In the genomic region with DNA sequence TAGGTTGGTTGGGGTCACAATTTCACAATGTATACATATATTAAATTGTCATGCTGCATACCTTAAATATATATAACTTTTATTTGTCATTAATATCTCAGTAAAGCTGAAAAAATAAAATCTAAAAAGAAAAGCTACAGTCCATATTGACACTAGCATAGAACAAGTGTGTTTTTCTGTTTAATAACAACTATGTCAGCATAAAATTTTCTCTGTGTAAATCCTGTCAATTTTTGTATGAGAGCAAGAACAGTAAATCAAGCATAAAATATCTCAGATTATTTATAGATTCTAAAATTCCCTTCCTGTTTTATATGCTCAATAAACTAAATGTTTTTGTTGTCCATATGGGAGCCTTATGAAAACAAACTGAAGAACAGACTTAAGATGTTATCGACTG, we compare ENCODE assay signal across 36 cellular contexts.
"Had no signal": no experiment of that assay in that cellular context is flagged by ENCODE, and none has a peak within 500 bp of the region (broad histone marks: within the 10 kb centered on the region; RNA-seq: fewer than 3 reads in every experiment).

No MANE protein-coding gene starts in this region.

- H3K27ac ChIP-seq: ascending aorta, cardiac muscle cell, VCaP had no signal

- H3K27me3 Mint-ChIP-seq: activated B cell treated with CpG ODN at 0.5 μM for 24 hours; activated CD4-positive, alpha-beta memory T cell treated with anti-CD3 and anti-CD28 coated beads, Interleukin-2, amount 10 ng/mL, durations not matched to agents 7 days and 5 days; activated CD4-positive, alpha-beta T cell treated with anti-CD3 and anti-CD28 coated beads, Interleukin-2, amount 10 ng/mL, durations not matched to agents 7 days and 5 days; activated CD8-positive, alpha-beta memory T cell treated with anti-CD3 and anti-CD28 coated beads, Interleukin-2, amount 10 ng/mL, durations not matched to agents 7 days and 5 days; activated naive CD4-positive, alpha-beta T cell treated with anti-CD3 and anti-CD28 coated beads, Interleukin-2, amount 10 ng/mL, durations not matched to agents 7 days and 5 days; activated naive CD4-positive, alpha-beta T cell treated with anti-CD3 and anti-CD28 coated beads, Interleukin-2, amount 50 U/mL, for 24 hours; activated naive CD8-positive, alpha-beta T cell; activated naive CD8-positive, alpha-beta T cell treated with anti-CD3 and anti-CD28 coated beads, Interleukin-2, amount 10 ng/mL, durations not matched to agents 7 days and 5 days; activated naive CD8-positive, alpha-beta T cell treated with anti-CD3 and anti-CD28 coated beads, Interleukin-2, amount 50 U/mL, for 24 hours; activated T-cell treated with anti-CD3 and anti-CD28 coated beads, Interleukin-2, amount 50 U/mL, for 24 hours; brain; central memory CD8-positive, alpha-beta T cell had no signal

- H3K4me3 Mint-ChIP-seq: activated B cell treated with CpG ODN at 0.5 μM for 24 hours; activated CD4-positive, alpha-beta memory T cell treated with anti-CD3 and anti-CD28 coated beads, Interleukin-2, amount 10 ng/mL, durations not matched to agents 7 days and 5 days; activated CD4-positive, alpha-beta T cell treated with anti-CD3 and anti-CD28 coated beads, Interleukin-2, amount 10 ng/mL, durations not matched to agents 7 days and 5 days; activated CD8-positive, alpha-beta memory T cell treated with anti-CD3 and anti-CD28 coated beads, Interleukin-2, amount 10 ng/mL, durations not matched to agents 7 days and 5 days; activated CD8-positive, alpha-beta T cell treated with anti-CD3 and anti-CD28 coated beads, Interleukin-2, amount 10 ng/mL, durations not matched to agents 7 days and 5 days; activated naive CD4-positive, alpha-beta T cell treated with anti-CD3 and anti-CD28 coated beads, Interleukin-2, amount 10 ng/mL, durations not matched to agents 7 days and 5 days; activated naive CD4-positive, alpha-beta T cell treated with anti-CD3 and anti-CD28 coated beads, Interleukin-2, amount 50 U/mL, for 24 hours; activated naive CD8-positive, alpha-beta T cell; activated naive CD8-positive, alpha-beta T cell treated with anti-CD3 and anti-CD28 coated beads, Interleukin-2, amount 10 ng/mL, durations not matched to agents 7 days and 5 days; activated naive CD8-positive, alpha-beta T cell treated with anti-CD3 and anti-CD28 coated beads, Interleukin-2, amount 50 U/mL, for 24 hours; activated T-cell treated with anti-CD3 and anti-CD28 coated beads, Interleukin-2, amount 50 U/mL, for 24 hours; brain; central memory CD8-positive, alpha-beta T cell; T-helper 1 cell treated with Interleukin-12 subunit alpha and Interleukin-12 subunit beta and Interleukin-4 antibody, amounts not matched to agents 30 μg/mL and 1 μg/mL, for 36 hours; T-helper 2 cell treated with Interferon-gamma antibody and Interleukin-4, amounts not matched to agents 5 μg/mL and 100 μg/mL, for 36 hours had no signal

- H3K4me1 ChIP-seq: ascending aorta had no signal

- H3K36me3 ChIP-seq: ascending aorta, cardiac muscle cell had no signal

- FAIRE-seq: bronchial epithelial cell had no signal

- H3K9me3 ChIP-seq: ascending aorta had no signal

- ATAC-seq: activated CD8-positive, alpha-beta memory T cell treated with anti-CD3 and anti-CD28 coated beads, Interleukin-2, amount 10 ng/mL, durations not matched to agents 7 days and 5 days; activated CD8-positive, alpha-beta T cell treated with anti-CD3 and anti-CD28 coated beads, Interleukin-2, amount 10 ng/mL, durations not matched to agents 7 days and 5 days; activated naive CD8-positive, alpha-beta T cell treated with anti-CD3 and anti-CD28 coated beads, Interleukin-2, amount 50 U/mL, for 24 hours had no signal

- H3K4me3 ChIP-seq: ascending aorta, cardiac muscle cell had no signal

- H3K27me3 ChIP-seq: ascending aorta, cardiac muscle cell had no signal

- H3K9me3 Mint-ChIP-seq: activated CD4-positive, alpha-beta memory T cell treated with anti-CD3 and anti-CD28 coated beads, Interleukin-2, amount 10 ng/mL, durations not matched to agents 7 days and 5 days; activated CD4-positive, alpha-beta T cell treated with anti-CD3 and anti-CD28 coated beads, Interleukin-2, amount 10 ng/mL, durations not matched to agents 7 days and 5 days; activated naive CD8-positive, alpha-beta T cell treated with anti-CD3 and anti-CD28 coated beads, Interleukin-2, amount 10 ng/mL, durations not matched to agents 7 days and 5 days; activated T-helper 2 cell treated with anti-CD3 and anti-CD28 coated beads, Interferon-gamma antibody, Interleukin-2, Interleukin-4, amounts not matched to agents 10 μg/mL and 5 μg/mL and 100 μg/mL, durations not matched to agents 14 hours and 24 hours and 36 hours; T-helper 1 cell treated with Interleukin-12 subunit alpha and Interleukin-12 subunit beta and Interleukin-4 antibody, amounts not matched to agents 30 μg/mL and 1 μg/mL, for 36 hours had no signal

- H3K27ac Mint-ChIP-seq: activated B cell treated with CpG ODN at 0.5 μM for 24 hours; activated CD4-positive, alpha-beta memory T cell treated with anti-CD3 and anti-CD28 coated beads, Interleukin-2, amount 10 ng/mL, durations not matched to agents 7 days and 5 days; activated CD4-positive, alpha-beta T cell treated with anti-CD3 and anti-CD28 coated beads, Interleukin-2, amount 10 ng/mL, durations not matched to agents 7 days and 5 days; activated CD8-positive, alpha-beta memory T cell treated with anti-CD3 and anti-CD28 coated beads, Interleukin-2, amount 10 ng/mL, durations not matched to agents 7 days and 5 days; activated CD8-positive, alpha-beta T cell treated with anti-CD3 and anti-CD28 coated beads, Interleukin-2, amount 10 ng/mL, durations not matched to agents 7 days and 5 days; activated naive CD4-positive, alpha-beta T cell treated with anti-CD3 and anti-CD28 coated beads, Interleukin-2, amount 10 ng/mL, durations not matched to agents 7 days and 5 days; activated naive CD4-positive, alpha-beta T cell treated with anti-CD3 and anti-CD28 coated beads, Interleukin-2, amount 50 U/mL, for 24 hours; activated naive CD8-positive, alpha-beta T cell; activated naive CD8-positive, alpha-beta T cell treated with anti-CD3 and anti-CD28 coated beads, Interleukin-2, amount 10 ng/mL, durations not matched to agents 7 days and 5 days; activated naive CD8-positive, alpha-beta T cell treated with anti-CD3 and anti-CD28 coated beads, Interleukin-2, amount 50 U/mL, for 24 hours; activated T-cell treated with anti-CD3 and anti-CD28 coated beads, Interleukin-2, amount 50 U/mL, for 24 hours; activated T-helper 2 cell treated with anti-CD3 and anti-CD28 coated beads, Interferon-gamma antibody, Interleukin-2, Interleukin-4, amounts not matched to agents 10 μg/mL and 5 μg/mL and 100 μg/mL, durations not matched to agents 14 hours and 24 hours and 36 hours; brain; T-helper 1 cell treated with Interleukin-12 subunit alpha and Interleukin-12 subunit beta and Interleukin-4 antibody, amounts not matched to agents 30 μg/mL and 1 μg/mL, for 36 hours; T-helper 2 cell treated with Interferon-gamma antibody and Interleukin-4, amounts not matched to agents 5 μg/mL and 100 μg/mL, for 36 hours had no signal

- DNase-seq: activated B cell treated with CpG ODN at 0.5 μM for 24 hours; activated CD4-positive, alpha-beta memory T cell treated with anti-CD3 and anti-CD28 coated beads, Interleukin-2, amount 10 ng/mL, durations not matched to agents 7 days and 5 days; activated CD4-positive, alpha-beta T cell treated with anti-CD3 and anti-CD28 coated beads for 4 hours; activated CD4-positive, alpha-beta T cell treated with anti-CD3 and anti-CD28 coated beads, Interleukin-2, amount 10 ng/mL, durations not matched to agents 7 days and 5 days; activated CD4-positive, alpha-beta T cell treated with anti-CD3 and anti-CD28 coated beads, Interleukin-2, amount 50 U/mL, for 48 hours; activated CD4-positive, CD25-positive, alpha-beta regulatory T cell treated with anti-CD3 and anti-CD28 coated beads, Interleukin-2, amount 50 U/mL, for 72 hours; activated CD8-positive, alpha-beta memory T cell treated with anti-CD3 and anti-CD28 coated beads for 24 hours; activated CD8-positive, alpha-beta memory T cell treated with anti-CD3 and anti-CD28 coated beads, Interleukin-2, amount 10 ng/mL, durations not matched to agents 7 days and 5 days; activated CD8-positive, alpha-beta memory T cell treated with anti-CD3 and anti-CD28 coated beads, Interleukin-2, amount 50 U/mL, for 48 hours; activated CD8-positive, alpha-beta T cell treated with anti-CD3 and anti-CD28 coated beads, Interleukin-2, amount 10 ng/mL, durations not matched to agents 7 days and 5 days; activated effector memory CD4-positive, alpha-beta T cell treated with Interleukin-2 at 50 U/mL for 16 hours; activated gamma-delta T cell; activated naive CD4-positive, alpha-beta T cell treated with anti-CD3 and anti-CD28 coated beads, Interleukin-2, amount 10 ng/mL, durations not matched to agents 7 days and 5 days; activated naive CD4-positive, alpha-beta T cell treated with Interleukin-2 at 50 U/mL for 16 hours; activated naive CD8-positive, alpha-beta T cell treated with anti-CD3 and anti-CD28 coated beads, Interleukin-2, amount 10 ng/mL, durations not matched to agents 7 days and 5 days; activated naive CD8-positive, alpha-beta T cell treated with anti-CD3 and anti-CD28 coated beads, Interleukin-2, amount 50 U/mL, for 24 hours; activated T-cell treated with anti-CD3 and anti-CD28 coated beads, Interleukin-2, amount 50 U/mL, for 24 hours; activated T-cell treated with anti-CD3 and anti-CD28 coated beads, Interleukin-2, amount 50 U/mL, for 48 hours; amygdala; anterior cingulate cortex; caudate nucleus; cerebellar nuclear complex; T-helper 1 cell; T-helper 2 cell; T-helper 9 cell had no signal

- H3K4me1 Mint-ChIP-seq: activated B cell treated with CpG ODN at 0.5 μM for 24 hours; activated CD4-positive, alpha-beta memory T cell treated with anti-CD3 and anti-CD28 coated beads, Interleukin-2, amount 10 ng/mL, durations not matched to agents 7 days and 5 days; activated CD4-positive, alpha-beta T cell treated with anti-CD3 and anti-CD28 coated beads, Interleukin-2, amount 10 ng/mL, durations not matched to agents 7 days and 5 days; activated CD8-positive, alpha-beta memory T cell treated with anti-CD3 and anti-CD28 coated beads, Interleukin-2, amount 10 ng/mL, durations not matched to agents 7 days and 5 days; activated naive CD4-positive, alpha-beta T cell treated with anti-CD3 and anti-CD28 coated beads, Interleukin-2, amount 10 ng/mL, durations not matched to agents 7 days and 5 days; activated naive CD4-positive, alpha-beta T cell treated with anti-CD3 and anti-CD28 coated beads, Interleukin-2, amount 50 U/mL, for 24 hours; activated naive CD8-positive, alpha-beta T cell treated with anti-CD3 and anti-CD28 coated beads, Interleukin-2, amount 10 ng/mL, durations not matched to agents 7 days and 5 days; activated naive CD8-positive, alpha-beta T cell treated with anti-CD3 and anti-CD28 coated beads, Interleukin-2, amount 50 U/mL, for 24 hours; central memory CD8-positive, alpha-beta T cell had no signal

- H3K36me3 Mint-ChIP-seq: activated CD8-positive, alpha-beta memory T cell treated with anti-CD3 and anti-CD28 coated beads, Interleukin-2, amount 10 ng/mL, durations not matched to agents 7 days and 5 days; activated naive CD4-positive, alpha-beta T cell treated with anti-CD3 and anti-CD28 coated beads, Interleukin-2, amount 10 ng/mL, durations not matched to agents 7 days and 5 days; activated naive CD4-positive, alpha-beta T cell treated with anti-CD3 and anti-CD28 coated beads, Interleukin-2, amount 50 U/mL, for 24 hours; activated naive CD8-positive, alpha-beta T cell; activated naive CD8-positive, alpha-beta T cell treated with anti-CD3 and anti-CD28 coated beads, Interleukin-2, amount 10 ng/mL, durations not matched to agents 7 days and 5 days; brain had no signal
